Comparison of ENCODE assay signal across 20 cellular contexts in the genomic region with DNA sequence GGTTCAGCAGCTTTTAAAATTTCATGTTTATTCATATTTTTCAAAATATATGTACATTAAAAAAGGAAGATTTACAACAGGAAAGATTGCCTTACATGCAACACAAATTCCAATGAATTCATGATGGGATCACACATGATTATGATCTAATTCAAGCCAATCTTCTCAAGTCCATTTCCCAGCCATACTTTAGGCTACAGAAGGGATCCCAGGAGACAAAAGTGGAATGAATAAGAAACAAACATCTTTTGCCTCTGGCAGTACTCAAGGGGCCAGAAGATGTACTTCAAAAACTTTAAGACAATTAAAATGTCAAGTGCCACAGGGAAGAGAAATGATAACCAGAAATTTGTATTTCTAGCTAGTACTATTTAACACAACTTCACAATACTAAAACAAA. TPM values are rescaled to one million over a fixed set of nuclear protein-coding genes. Genes with fewer than 3 reads are reported as not detected.
A peak's percentile ranks its signal among the peaks of the same experiment; 100 is the strongest.
DNase-seq lines count a peak whose midpoint lies in the region; ATAC-seq and TF ChIP-seq lines count a peak whose summit lies in the region.
"Had no signal": no experiment of that assay in that cellular context is flagged by ENCODE, and none has a peak within 500 bp of the region (broad histone marks: within the 10 kb centered on the region; RNA-seq: fewer than 3 reads in every experiment).

No MANE protein-coding gene starts in this region.

- H3K9me3 Mint-ChIP-seq in osteocyte (ENCODE audit: unreplicated experiment) = no peaks in the 10 kb centered on the region
- H3K9me3 Mint-ChIP-seq: CD14-positive monocyte had no signal

- H3K27ac ChIP-seq in GM23248 = peak overlapping the region; percentile 33

- H3K27ac Mint-ChIP-seq in osteocyte (ENCODE audit: unreplicated experiment) = peak overlapping the region; percentile 66

- H3K4me3 ChIP-seq in AG10803 (ENCODE audit: low read length) (no peak overlapping the region), GM23248 (no peak overlapping the region)
- H3K4me3 ChIP-seq: HAP-1 had no signal

- no peaks in the 10 kb centered on the region for H4K20me1 ChIP-seq in GM23248 (ENCODE audit: insufficient read depth)

- peaks cover 76% of the 10 kb centered on the region for H3K36me3 ChIP-seq in GM23248 (ENCODE audit: low read depth)

- H3K4me1 Mint-ChIP-seq in osteocyte (ENCODE audit: unreplicated experiment) = peaks cover 13% of the 10 kb centered on the region

- no peak for ATAC-seq in HG03196 (IDR thresholded peaks at IDR 0.05; ENCODE audit: unreplicated experiment)

- H3K27me3 Mint-ChIP-seq in osteocyte (ENCODE audit: unreplicated experiment) = no peaks in the 10 kb centered on the region

- H3F3A ChIP-seq in GM23248 (ENCODE audit: insufficient read depth) = peaks cover 74% of the 10 kb centered on the region

- H3K9me2 ChIP-seq in GM23248 (ENCODE audit: insufficient read depth) = no peaks in the 10 kb centered on the region
- H3K9me2 ChIP-seq: SK-N-SH had no signal

- H3K27me3 ChIP-seq in GM23248 (replicated peaks; ENCODE audit: insufficient read depth) = no peaks in the 10 kb centered on the region

- peaks cover 34% of the 10 kb centered on the region for H3K4me1 ChIP-seq in GM23248 (ENCODE audit: insufficient read depth)
- H3K4me1 ChIP-seq: HAP-1 had no signal

- no peak overlapping the region for H2AFZ ChIP-seq in GM23248

- H3K79me2 ChIP-seq in GM23248 (ENCODE audit: insufficient read depth) = peaks cover 16% of the 10 kb centered on the region; the same call in 1 of the 2 replicates

- no peak overlapping the region for H3K4me3 Mint-ChIP-seq in osteocyte (ENCODE audit: unreplicated experiment)
- H3K4me3 Mint-ChIP-seq: CD14-positive monocyte had no signal

- DNase-seq in AG10803 (ENCODE audit: low read depth) (peak; percentile 43), GM23248 (peak; percentile 33), fibroblast of gingiva (ENCODE audit: low read depth) (peak; percentile 36), osteocyte (ENCODE audit: extremely low spot score, unreplicated experiment) (no peak), NCI-H2081 (lab: John Stamatoyannopoulos, UW) (no peak), DMS153 treated with DMSO at 0.1 percent for 48 hours (lab: John Stamatoyannopoulos, UW; ENCODE audit: unreplicated experiment) (no peak)
- DNase-seq: ACHN; DMS79 treated with DMSO at 0.1 percent for 48 hours; Kasumi-1; MM.1S; NCI-H1092; NCI-H1436 treated with DMSO at 0.1 percent for 48 hours; NCI-H2029 treated with DMSO at 0.1 percent for 48 hours; NCI-H748 treated with DMSO at 0.1 percent for 48 hours; NK-92 treated with Interleukin-12 subunit alpha and Interleukin-12 subunit beta, amount 100 ng/mL, for 24 hours; SHP77; SK-N-SH had no signal

- in situ Hi-C loops in GM23248 (cut with MboI) = no loop called here

- no peaks in the 10 kb centered on the region for H3K9me3 ChIP-seq in GM23248 (ENCODE audit: low read depth)
- H3K9me3 ChIP-seq: HAP-1, SK-N-SH had no signal

- peaks cover 55% of the 10 kb centered on the region for H3K36me3 Mint-ChIP-seq in osteocyte (ENCODE audit: unreplicated experiment)

- no peak for TF ChIP-seq CTCF in AG10803 (conservative IDR thresholded peaks at IDR 0.05; ENCODE audit: low read length)
- no peak for TF ChIP-seq CTCF in osteocyte (IDR thresholded peaks at IDR 0.05)

- H3K4me2 ChIP-seq in GM23248 (ENCODE audit: unreplicated experiment) = no peak overlapping the region
- H3K4me2 ChIP-seq: SK-N-SH had no signal

- no peak overlapping the region for H3K9ac ChIP-seq in GM23248
- H3K9ac ChIP-seq: SK-N-SH had no signal

RNA-seq across cellular contexts. Expression of a gene that starts 10.2 kb away (rescaled TPM):
- total RNA-seq in GM23248 (2014; rRNA removed; shearing (Covaris generic)) = 1.0 and 1.4 TPM in 2 replicates
- 0.43 and 1.1 TPM in 2 replicates for polyA plus RNA-seq in GM23248 (2016; fragmentation: Nextera tagmentation; extraction: Ambion mirVana)
- total RNA-seq in osteocyte = 0.18 and 0.46 TPM in 2 replicates
- polyA plus RNA-seq: CD14-positive monocyte had no signal

RNA-seq across cellular contexts. Expression of a gene that starts 24.9 kb away (rescaled TPM):
- 0.11 TPM in 1 of 2 replicates, not detected in the other for total RNA-seq in GM23248 (2014; rRNA removed; shearing (Covaris generic))
- 0.10 and 0.31 TPM in 2 replicates for polyA plus RNA-seq in GM23248 (2016; fragmentation: Nextera tagmentation; extraction: Ambion mirVana)
- total RNA-seq in osteocyte = 0.11 TPM in 1 of 2 replicates, not detected in the other
- polyA plus RNA-seq: CD14-positive monocyte had no signal

RNA-seq across cellular contexts. Expression of a gene that starts 44.4 kb away (rescaled TPM):
- total RNA-seq in GM23248 (2014; rRNA removed; shearing (Covaris generic)) = 141 and 151 TPM in 2 replicates
- polyA plus RNA-seq in GM23248 (2016; fragmentation: Nextera tagmentation; extraction: Ambion mirVana) = 129 and 138 TPM in 2 replicates
- total RNA-seq in osteocyte = 228 and 231 TPM in 2 replicates

Comparison
In these comparisons a context has a peak if more than half of its experiments do, and no peak if none do; other contexts are left out.
1. DNase-seq: peak in AG10803 (single experiment), GM23248 (single experiment) and fibroblast of gingiva (single experiment); none in osteocyte (single experiment), NCI-H2081 (0 of 2) and DMS153 treated with DMSO at 0.1 percent for 48 hours (single experiment).